Comparison of ENCODE assay signal across 20 cellular contexts in genomic region chr2:8794923-8795825, GRCh38. TPM values are rescaled to one million over a fixed set of nuclear protein-coding genes. Genes with fewer than 3 reads are reported as not detected.
DNase-seq lines count a peak whose midpoint lies in the region; ATAC-seq and TF ChIP-seq lines count a peak whose summit lies in the region.
"Had no signal": no experiment of that assay in that cellular context is flagged by ENCODE, and none has a peak within 500 bp of the region (broad histone marks: within the 10 kb centered on the region; RNA-seq: fewer than 3 reads in every experiment).

No MANE protein-coding gene starts in this region.

- peaks cover 84% of the 10 kb centered on the region for H3K36me3 ChIP-seq in suprapubic skin

- TF ChIP-seq EP300 in suprapubic skin (IDR thresholded peaks at IDR 0.05), result no peak

- no peak overlapping the region for H3K27ac ChIP-seq in suprapubic skin
- H3K27ac ChIP-seq: transverse colon had no signal

- TF ChIP-seq POLR2A in suprapubic skin (IDR thresholded peaks at IDR 0.05), result no peak

- in situ Hi-C loops in G401 (cut with HindIII; ENCODE audit: low sequenced_read_pairs), result no loop called here

- DNase-seq in EH (ENCODE audit: low read depth) (peak; percentile 88), MV-4-11 (lab: John Stamatoyannopoulos, UW) (peak; percentile 20), fibroblast of the conjunctiva (ENCODE audit: low read depth) (peak; percentile 20), sciatic nerve (ENCODE audit: low spot score) (no peak), suprapubic skin (ENCODE audit: low spot score in 2 of 2) (no peak), G401 (ENCODE audit: low spot score) (no peak), NCI-H146 (lab: John Stamatoyannopoulos, UW) (no peak)
- DNase-seq in stimulated activated naive CD4-positive, alpha-beta T cell (lab: John Stamatoyannopoulos, UW), result no peak
- DNase-seq: amygdala; CD4-positive, alpha-beta memory T cell; DMS79 treated with DMSO at 0.1 percent for 48 hours; head of caudate nucleus; kidney; midbrain; NCI-H1436 treated with DMSO at 0.1 percent for 48 hours; NCI-H345; NK-92 treated with Interleukin-12 subunit alpha and Interleukin-12 subunit beta, amount 100 ng/mL, for 24 hours; transverse colon had no signal

- 94% methylated on average over 8 of the region's 8 CpGs for WGBS in suprapubic skin

- intact Hi-C loops in sciatic nerve (cut with DNase I), result no loop called here

- no peaks in the 10 kb centered on the region for H3K4me1 ChIP-seq in suprapubic skin
- H3K4me1 ChIP-seq: transverse colon had no signal

- no peak for TF ChIP-seq CTCF in suprapubic skin (IDR thresholded peaks at IDR 0.05)

- H3K27me3 ChIP-seq in suprapubic skin, result no peaks in the 10 kb centered on the region
- H3K27me3 ChIP-seq: transverse colon had no signal

- H3K4me3 ChIP-seq in suprapubic skin, result no peak overlapping the region
- H3K4me3 ChIP-seq: GM23338, transverse colon had no signal

- H3K9me3 ChIP-seq in suprapubic skin, result no peaks in the 10 kb centered on the region
- H3K9me3 ChIP-seq: transverse colon had no signal

- ATAC-seq in sciatic nerve, result peak; percentile 78
- ATAC-seq: activated CD4-positive, CD25-positive, alpha-beta regulatory T cell treated with anti-CD3 and anti-CD28 coated beads, Interleukin-2, amount 50 U/mL, for 24 hours; GM23338 had no signal

RNA-seq across cellular contexts. Expression of gene KIDINS220, which starts 42.2 kb away (rescaled TPM):
- 91.6 TPM for total RNA-seq in sciatic nerve
- 100 to 1,000 TPM in 1 of 4 donors, 10 to 100 TPM in 3; 44.7 to 100 (median 53.5) TPM for total RNA-seq in suprapubic skin
- total RNA-seq in G401 (2014; rRNA removed; shearing (Covaris generic)), result 95.3 and 166 TPM in 2 replicates

Comparison
In these comparisons a context has a peak if more than half of its experiments do, and no peak if none do; other contexts are left out.
1. DNase-seq: peak in EH (single experiment), MV-4-11 (single experiment) and fibroblast of the conjunctiva (single experiment); none in sciatic nerve (single experiment), suprapubic skin (0 of 2), G401 (single experiment), NCI-H146 (single experiment) and stimulated activated naive CD4-positive, alpha-beta T cell (0 of 6).